ENCODE assay signal across 8 cellular contexts in genomic region chr15:64894395-64895056, GRCh38. TPM values are rescaled to one million over a fixed set of nuclear protein-coding genes. Genes with fewer than 3 reads are reported as not detected.
A peak's percentile ranks its signal among the peaks of the same experiment; 100 is the strongest.
DNase-seq lines count a peak whose midpoint lies in the region; ATAC-seq, FAIRE-seq and TF ChIP-seq lines count a peak whose summit lies in the region.

No MANE protein-coding gene starts in this region.

- H3K4me1 ChIP-seq in pancreas = no peaks in the 10 kb centered on the region

- DNase-seq in GM19239 (ENCODE audit: insufficient read length, low spot score) (peak; percentile 46), erythroblast (lab: John Stamatoyannopoulos, UW) (peak; percentile 32 to 47), pancreas (no peak), hippocampal formation (lab: John Stamatoyannopoulos, UW) (no peak), HUDEP-2 (lab: John Stamatoyannopoulos, UW; ENCODE audit: unreplicated experiment in 76 of 76) (no peak)
- peak; percentile 96 for DNase-seq in activated CD8-positive, alpha-beta T cell treated with anti-CD3 and anti-CD28 coated beads, Interleukin-2, amount 10 ng/mL, durations not matched to agents 7 days and 5 days

- peak overlapping the region; percentile 100 for H3K27ac Mint-ChIP-seq in activated CD8-positive, alpha-beta T cell treated with anti-CD3 and anti-CD28 coated beads, Interleukin-2, amount 10 ng/mL, durations not matched to agents 7 days and 5 days

- TF ChIP-seq CTCF in pancreas (IDR thresholded peaks at IDR 0.05) = no peak

- H3K36me3 Mint-ChIP-seq in activated CD8-positive, alpha-beta T cell treated with anti-CD3 and anti-CD28 coated beads, Interleukin-2, amount 10 ng/mL, durations not matched to agents 7 days and 5 days (ENCODE audit: low read depth) = peaks cover 12% of the 10 kb centered on the region

- H3K9me3 ChIP-seq in pancreas = no peaks in the 10 kb centered on the region

- no peaks in the 10 kb centered on the region for H3K36me3 ChIP-seq in pancreas

- H3K27me3 Mint-ChIP-seq in activated CD8-positive, alpha-beta T cell treated with anti-CD3 and anti-CD28 coated beads, Interleukin-2, amount 10 ng/mL, durations not matched to agents 7 days and 5 days (ENCODE audit: low read depth) = no peaks in the 10 kb centered on the region

- H3K27me3 ChIP-seq in pancreas = no peaks in the 10 kb centered on the region

- peak overlapping the region; percentile 82 for H3K4me3 Mint-ChIP-seq in activated CD8-positive, alpha-beta T cell treated with anti-CD3 and anti-CD28 coated beads, Interleukin-2, amount 10 ng/mL, durations not matched to agents 7 days and 5 days

- FAIRE-seq in GM19239 (lab: Jason Lieb, UNC) (no peak), pancreas (lab: Jason Lieb, UNC) (no peak)

- 63 to 64% methylated on average over 18 to 20 of the region's 20 CpGs for WGBS in pancreas, 2 donors

- CTCF ChIA-PET in activated CD8-positive, alpha-beta T cell treated with anti-CD3 and anti-CD28 coated beads, Interleukin-2, amount 10 ng/mL, durations not matched to agents 7 days and 5 days (lab: Charles Lee) = interaction anchor here (0.6 to 5.6 kb wide), 25 partner anchors 11 to 410 kb away, joined by 3 to 114 read pairs (median 6); partner anchors contain the start of genes ANKDD1A, PIF1 and RNU5B-1

- no peak for TF ChIP-seq POLR2A in erythroblast (IDR thresholded peaks at IDR 0.05; ENCODE audit: low read length)

- intact Hi-C loops in pancreas (cut with DNase I) = no loop called here

- peak; percentile 34 for ATAC-seq in HG03432 (IDR thresholded peaks at IDR 0.05; ENCODE audit: unreplicated experiment)
- peak; percentile 73 for ATAC-seq in activated CD8-positive, alpha-beta T cell treated with anti-CD3 and anti-CD28 coated beads, Interleukin-2, amount 10 ng/mL, durations not matched to agents 7 days and 5 days
- ATAC-seq in pancreas = peak in 3 of 4 donors; percentile 2 to 23 (median 3)
- no peak for ATAC-seq in HG02981 (IDR thresholded peaks at IDR 0.05; ENCODE audit: unreplicated experiment)

- peaks cover 72% of the 10 kb centered on the region for H3K4me1 Mint-ChIP-seq in activated CD8-positive, alpha-beta T cell treated with anti-CD3 and anti-CD28 coated beads, Interleukin-2, amount 10 ng/mL, durations not matched to agents 7 days and 5 days (ENCODE audit: low read depth)

- H3K9me3 Mint-ChIP-seq in activated CD8-positive, alpha-beta T cell treated with anti-CD3 and anti-CD28 coated beads, Interleukin-2, amount 10 ng/mL, durations not matched to agents 7 days and 5 days (ENCODE audit: insufficient read depth) = no peaks in the 10 kb centered on the region

- H3K4me3 ChIP-seq in pancreas = peak overlapping the region in 1 of 4 donors; percentile 4

- H3K27ac ChIP-seq in pancreas = peak overlapping the region in 3 of 4 donors; percentile 42 to 64 (median 57)

- POLR2A ChIA-PET in activated CD8-positive, alpha-beta T cell treated with anti-CD3 and anti-CD28 coated beads, Interleukin-2, amount 10 ng/mL, durations not matched to agents 7 days and 5 days (lab: Charles Lee) = interaction anchor here (0.6 to 4.4 kb wide), 26 partner anchors 11 to 410 kb away, joined by 3 to 55 read pairs (median 6); partner anchors contain the start of genes ANKDD1A, CLPX, PARP16 and PIF1

RNA-seq across cellular contexts. Expression of gene ANKDD1A, which starts 17.2 kb away (rescaled TPM):
- 1 to 10 TPM; 9.1 to 9.5 TPM for total RNA-seq in activated CD8-positive, alpha-beta T cell treated with anti-CD3 and anti-CD28 coated beads, Interleukin-2, amount 10 ng/mL, durations not matched to agents 7 days and 5 days
- 1 to 10 TPM; 2.0 to 4.9 (median 3.8) TPM for total RNA-seq in pancreas
- 1 to 10 TPM; 2.2 to 4.6 TPM for polyA plus RNA-seq in pancreas

RNA-seq across cellular contexts. Expression of gene PLEKHO2, which starts 52.8 kb away (rescaled TPM):
- total RNA-seq in activated CD8-positive, alpha-beta T cell treated with anti-CD3 and anti-CD28 coated beads, Interleukin-2, amount 10 ng/mL, durations not matched to agents 7 days and 5 days = 10 to 100 TPM; 25.8 to 26.4 TPM
- 10 to 100 TPM in 1 of 6 donors, 1 to 10 TPM in 5; 1.3 to 13.5 (median 4.4) TPM for total RNA-seq in pancreas
- 1 to 10 TPM; 5.0 to 7.4 TPM for polyA plus RNA-seq in pancreas

Comparison
In these comparisons a context has a peak if more than half of its experiments do, and no peak if none do; other contexts are left out.
1. DNase-seq: peak in GM19239 (single experiment), activated CD8-positive, alpha-beta T cell treated with anti-CD3 and anti-CD28 coated beads, Interleukin-2, amount 10 ng/mL, durations not matched to agents 7 days and 5 days (single experiment) and erythroblast (2 of 2); none in pancreas (0 of 6), hippocampal formation (0 of 2) and HUDEP-2 (0 of 76).